Comparison of ENCODE assay signal across 2 cellular contexts in genomic region chr9:121048175-121048574, GRCh38.
TF ChIP-seq lines count a peak whose summit lies in the region.

No MANE protein-coding gene starts in this region.

TF ChIP-seq in IMR-90, 13 proteins besides CTCF, POLR2A, EP300 and RAD21:
- no peak for TF ChIP-seq CHD1 (IDR thresholded peaks at IDR 0.05; ENCODE audit: low read depth, low read length)
- TF ChIP-seq, protein P1, sequence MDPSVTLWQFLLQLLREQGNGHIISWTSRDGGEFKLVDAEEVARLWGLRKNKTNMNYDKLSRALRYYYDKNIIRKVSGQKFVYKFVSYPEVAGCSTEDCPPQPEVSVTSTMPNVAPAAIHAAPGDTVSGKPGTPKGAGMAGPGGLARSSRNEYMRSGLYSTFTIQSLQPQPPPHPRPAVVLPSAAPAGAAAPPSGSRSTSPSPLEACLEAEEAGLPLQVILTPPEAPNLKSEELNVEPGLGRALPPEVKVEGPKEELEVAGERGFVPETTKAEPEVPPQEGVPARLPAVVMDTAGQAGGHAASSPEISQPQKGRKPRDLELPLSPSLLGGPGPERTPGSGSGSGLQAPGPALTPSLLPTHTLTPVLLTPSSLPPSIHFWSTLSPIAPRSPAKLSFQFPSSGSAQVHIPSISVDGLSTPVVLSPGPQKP (IDR thresholded peaks at IDR 0.05; ENCODE audit: borderline replicate concordance, low read depth, low read length) = no peak
- no peak for TF ChIP-seq RFX5 (IDR thresholded peaks at IDR 0.05; ENCODE audit: low read depth, low read length)
- no peak for TF ChIP-seq BHLHE40 (IDR thresholded peaks at IDR 0.05; ENCODE audit: low read depth, low read length)
- TF ChIP-seq FOS (IDR thresholded peaks at IDR 0.05; ENCODE audit: low read depth, low read length) = no peak
- TF ChIP-seq MAFK (IDR thresholded peaks at IDR 0.05; ENCODE audit: low read depth, low read length) = no peak
TF ChIP-seq in IMR-90: peak in this region for 0.

TF ChIP-seq in liver, 16 proteins besides CTCF, POLR2A, EP300 and RAD21:
- TF ChIP-seq FOXA1 (IDR thresholded peaks at IDR 0.05) = no peak
- TF ChIP-seq RXRA (IDR thresholded peaks at IDR 0.05) = no peak
- no peak for TF ChIP-seq SP1 (IDR thresholded peaks at IDR 0.05)
- TF ChIP-seq HNF4G (IDR thresholded peaks at IDR 0.05) = no peak
